14 cellular contexts compared by ENCODE assay signal in the genomic region with DNA sequence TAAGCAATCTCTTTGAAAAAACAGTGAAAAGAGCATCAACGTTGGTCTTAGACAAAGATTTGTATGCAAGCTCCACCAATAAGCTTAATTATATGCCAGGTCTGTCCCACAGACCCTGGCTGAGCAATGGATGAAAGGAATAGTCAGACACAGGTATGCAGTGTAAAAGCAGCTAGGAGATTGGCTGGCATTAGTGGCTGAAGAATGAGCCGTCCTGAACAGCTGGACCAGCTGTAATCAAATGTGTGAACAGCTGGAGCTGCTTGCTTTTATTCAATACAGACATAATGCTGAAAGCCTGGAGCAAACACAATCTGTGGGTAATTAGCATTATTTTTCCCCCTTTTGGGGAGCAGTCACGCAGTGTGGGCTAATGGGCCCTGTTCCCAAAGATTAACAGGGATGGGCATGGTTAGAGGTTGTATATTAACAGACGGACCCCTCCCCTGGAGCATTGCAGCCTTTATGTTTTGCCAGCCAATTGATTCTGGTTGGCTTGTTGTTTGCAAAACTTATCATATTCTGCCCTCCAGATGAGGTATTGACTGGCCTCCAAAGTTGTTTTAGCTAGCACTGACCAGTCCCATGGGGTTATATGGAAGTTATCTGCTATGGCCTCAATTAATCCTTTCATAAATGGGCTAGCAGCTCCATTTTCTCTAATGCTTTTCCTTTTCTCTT. TPM values are rescaled to one million over a fixed set of nuclear protein-coding genes. Genes with fewer than 3 reads are reported as not detected.
"Had no signal": no experiment of that assay in that cellular context is flagged by ENCODE, and none has a peak within 500 bp of the region (broad histone marks: within the 10 kb centered on the region; RNA-seq: fewer than 3 reads in every experiment).

No MANE protein-coding gene starts in this region.

RNA-seq across cellular contexts. Expression of gene GC, which starts 20.3 kb away (rescaled TPM):
- total RNA-seq: activated B cell treated with CpG ODN at 0.5 μM for 24 hours; activated CD4-positive, alpha-beta memory T cell treated with anti-CD3 and anti-CD28 coated beads for 36 hours; activated CD4-positive, alpha-beta T cell treated with anti-CD3 and anti-CD28 coated beads, Interleukin-2, amount 10 ng/mL, durations not matched to agents 24 days and 14 days; activated CD8-positive, alpha-beta memory T cell treated with anti-CD3 and anti-CD28 coated beads for 36 hours; activated CD8-positive, alpha-beta T cell treated with anti-CD3 and anti-CD28 coated beads for 36 hours; activated naive CD4-positive, alpha-beta T cell treated with anti-CD3 and anti-CD28 coated beads for 36 hours; activated naive CD4-positive, alpha-beta T cell treated with anti-CD3 and anti-CD28 coated beads, Interleukin-2, amount 50 U/mL, for 72 hours; activated naive CD8-positive, alpha-beta T cell treated with anti-CD3 and anti-CD28 coated beads for 36 hours; activated T-cell treated with anti-CD3 and anti-CD28 coated beads, Interleukin-2, amount 50 U/mL, for 72 hours; activated T-helper 1 cell treated with anti-CD3 and anti-CD28 coated beads, Interleukin-12 subunit alpha, Interleukin-12 subunit beta, Interleukin-2, Interleukin-4 antibody, amounts not matched to agents 30 ng/mL and 10 ng/mL and 1 ng/mL, durations not matched to agents 14 hours and 24 hours and 36 hours; activated T-helper 17 cell treated with anti-CD3 and anti-CD28 coated beads, Interleukin-2, amount 50 U/mL, for 72 hours; aorta; astrocyte; breast epithelium had no signal
